23 cellular contexts compared by ENCODE assay signal in the genomic region with DNA sequence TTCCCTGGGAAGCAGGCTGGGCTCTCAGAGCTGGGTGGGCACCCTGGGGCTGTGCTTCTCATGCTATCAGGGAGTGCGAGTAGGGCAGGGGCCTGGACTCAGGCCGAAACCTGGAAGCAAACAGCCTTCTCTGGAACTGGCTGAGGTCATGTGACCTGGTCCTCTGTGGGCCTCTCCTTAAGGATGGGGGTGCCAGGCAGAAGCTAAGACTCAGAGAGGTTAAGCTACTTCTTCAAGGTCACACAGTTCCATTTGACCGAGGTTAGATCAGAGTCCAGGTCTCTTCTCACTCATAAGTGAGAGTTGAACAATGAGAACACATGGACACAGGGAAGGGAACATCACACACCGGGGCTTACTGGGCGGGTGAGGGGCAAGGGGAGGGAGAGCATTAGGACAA.
"Had no signal": no experiment of that assay in that cellular context is flagged by ENCODE, and none has a peak within 500 bp of the region (broad histone marks: within the 10 kb centered on the region; RNA-seq: fewer than 3 reads in every experiment).

No MANE protein-coding gene starts in this region.

- DNase-seq: effector CD4-positive, alpha-beta T cell; gastrocnemius medialis; heart right ventricle; kidney glomerular epithelial cell; mammary epithelial cell; midbrain; naive B cell; psoas muscle; retina; spleen; stimulated activated CD4-positive, alpha-beta T cell treated with anti-CD3 and anti-CD28 coated beads, Interleukin-15, amount 100 ng/mL, for 24 hours; stimulated activated CD4-positive, alpha-beta T cell treated with anti-CD3 and anti-CD28 coated beads, Interleukin-1b, Interleukin-23, amount 100 ng/mL, for 48 hours; stimulated activated CD4-positive, alpha-beta T cell treated with anti-CD3 and anti-CD28 coated beads, Interleukin-4, amount 100 ng/mL, for 24 hours; stimulated activated naive B cell treated with anti-CD40 and anti-IgM and Interleukin-4, amounts not matched to agents 10 μg/mL and 1 μg/mL and 100 μg/mL, for 72 hours; stimulated activated naive CD8-positive, alpha-beta T cell treated with anti-CD3 and anti-CD28 coated beads, Interleukin-15, amount 100 ng/mL, for 72 hours; substantia nigra; transverse colon had no signal

- H3K4me3 ChIP-seq: coronary artery, gastrocnemius medialis, heart right ventricle, psoas muscle, spleen, thoracic aorta, transverse colon had no signal

- H3K27ac Mint-ChIP-seq: nephron; stimulated activated naive B cell treated with anti-CD40 and anti-IgM and Interleukin-4, amounts not matched to agents 10 μg/mL and 1 μg/mL and 100 μg/mL, for 72 hours had no signal

- H3K27me3 ChIP-seq: gastrocnemius medialis, heart right ventricle, spleen, transverse colon had no signal

- H3K36me3 ChIP-seq: neutrophil, transverse colon had no signal

- H3K27ac ChIP-seq: coronary artery, neutrophil, psoas muscle, spleen, thoracic aorta, transverse colon had no signal

- ATAC-seq: gastrocnemius medialis; heart right ventricle; psoas muscle; sciatic nerve; stimulated activated naive B cell treated with anti-CD40 and anti-IgM and Interleukin-4, amounts not matched to agents 10 μg/mL and 1 μg/mL and 100 μg/mL, for 72 hours; stimulated activated naive CD8-positive, alpha-beta T cell treated with anti-CD3 and anti-CD28 coated beads, Interleukin-15, amount 100 ng/mL, for 72 hours had no signal

- FAIRE-seq: islet of Langerhans had no signal

- H3K4me1 Mint-ChIP-seq: stimulated activated naive CD8-positive, alpha-beta T cell treated with anti-CD3 and anti-CD28 coated beads, Interleukin-15, amount 100 ng/mL, for 72 hours had no signal

- H3K9me3 ChIP-seq: gastrocnemius medialis, heart right ventricle, neutrophil, psoas muscle, spleen, thoracic aorta, transverse colon had no signal

- H3K27me3 Mint-ChIP-seq: naive B cell; stimulated activated naive B cell treated with anti-CD40 and anti-IgM and Interleukin-4, amounts not matched to agents 10 μg/mL and 1 μg/mL and 100 μg/mL, for 72 hours; stimulated activated naive CD8-positive, alpha-beta T cell treated with anti-CD3 and anti-CD28 coated beads, Interleukin-15, amount 100 ng/mL, for 72 hours had no signal

- H3K4me3 Mint-ChIP-seq: nephron; stimulated activated naive B cell treated with anti-CD40 and anti-IgM and Interleukin-4, amounts not matched to agents 10 μg/mL and 1 μg/mL and 100 μg/mL, for 72 hours; stimulated activated naive CD8-positive, alpha-beta T cell treated with anti-CD3 and anti-CD28 coated beads, Interleukin-15, amount 100 ng/mL, for 72 hours had no signal
